ENCODE assay signal across 13 cellular contexts in the genomic region with DNA sequence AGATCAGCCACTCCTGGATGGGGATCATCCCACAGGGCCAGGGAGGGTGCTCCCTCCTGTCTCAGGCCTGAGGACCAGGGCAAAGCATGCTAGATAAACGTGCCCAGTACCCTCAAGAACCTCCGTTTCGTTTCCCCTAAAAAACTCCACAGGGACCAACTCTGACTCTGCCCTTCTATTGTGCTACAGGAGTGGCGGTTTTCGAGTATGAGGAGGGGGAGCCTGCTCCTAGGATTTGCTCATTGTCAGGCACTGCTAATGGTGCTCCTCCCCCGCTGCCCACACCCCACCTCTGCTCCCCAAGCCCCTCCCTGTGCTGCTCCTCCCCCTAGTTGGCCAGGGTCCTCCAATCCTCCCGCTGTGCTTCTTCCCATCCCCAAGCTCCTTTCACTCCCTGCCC. TPM values are rescaled to one million over a fixed set of nuclear protein-coding genes. Genes with fewer than 3 reads are reported as not detected.
"Had no signal": no experiment of that assay in that cellular context is flagged by ENCODE, and none has a peak within 500 bp of the region (broad histone marks: within the 10 kb centered on the region; RNA-seq: fewer than 3 reads in every experiment).

No MANE protein-coding gene starts in this region.

- DNase-seq: activated naive CD8-positive, alpha-beta T cell treated with anti-CD3 and anti-CD28 coated beads, Interleukin-2, amount 10 ng/mL, durations not matched to agents 7 days and 5 days; central memory CD4-positive, alpha-beta T cell; colonic mucosa; hippocampal formation; kidney glomerular epithelial cell; sigmoid colon; spleen; stomach; testis; upper lobe of left lung had no signal

- H3K4me3 ChIP-seq: colonic mucosa, esophagus muscularis mucosa, sigmoid colon, spleen, stomach, testis, upper lobe of left lung had no signal

- H3K27me3 ChIP-seq: colonic mucosa, testis, upper lobe of left lung had no signal

- ATAC-seq: activated CD4-positive, CD25-positive, alpha-beta regulatory T cell treated with anti-CD3 and anti-CD28 coated beads, Interleukin-2, amount 50 U/mL, for 24 hours had no signal

- H3K9me3 ChIP-seq: colonic mucosa, sigmoid colon, spleen, testis, upper lobe of left lung had no signal

- H3K4me1 ChIP-seq: colonic mucosa, esophagus muscularis mucosa, sigmoid colon, spleen, stomach, testis, upper lobe of left lung had no signal

- H3K36me3 ChIP-seq: colonic mucosa, esophagus muscularis mucosa, sigmoid colon, spleen, stomach, upper lobe of left lung had no signal

- H3K27ac ChIP-seq: colonic mucosa, esophagus muscularis mucosa, sigmoid colon, spleen, stomach, testis, upper lobe of left lung had no signal

RNA-seq across cellular contexts. Expression of a gene that starts 32.0 kb away (rescaled TPM):
- total RNA-seq: activated naive CD8-positive, alpha-beta T cell treated with anti-CD3 and anti-CD28 coated beads, Interleukin-2, amount 10 ng/mL, durations not matched to agents 7 days and 5 days; activated T-helper 1 cell treated with anti-CD3 and anti-CD28 coated beads, Interleukin-12 subunit alpha, Interleukin-12 subunit beta, Interleukin-2, Interleukin-4 antibody, amounts not matched to agents 30 ng/mL and 10 ng/mL and 1 ng/mL, durations not matched to agents 14 hours and 24 hours and 36 hours had no signal
